8 cellular contexts compared by ENCODE assay signal in genomic region chr3:194633349-194634004, GRCh38. TPM values are rescaled to one million over a fixed set of nuclear protein-coding genes. Genes with fewer than 3 reads are reported as not detected.
DNase-seq lines count a peak whose midpoint lies in the region; ATAC-seq and TF ChIP-seq lines count a peak whose summit lies in the region.

TMEM44 (minus strand) TSS chr3:194633419; CDS start chr3:194633215, 204 bp downstream.

- ATAC-seq in HG02588 (IDR thresholded peaks at IDR 0.05; ENCODE audit: unreplicated experiment), result peak; percentile 78
- peak; percentile 81 for ATAC-seq in activated naive CD8-positive, alpha-beta T cell treated with anti-CD3 and anti-CD28 coated beads, Interleukin-2, amount 50 U/mL, for 24 hours

- peaks cover 6% of the 10 kb centered on the region for H3K36me3 ChIP-seq in left ventricle myocardium inferior

- H3K4me3 ChIP-seq in GM12864 (ENCODE audit: low read depth, low read length), result peak within 1 kb of the TSS; percentile 53
- peak within 1 kb of the TSS; percentile 75 for H3K4me3 ChIP-seq in left ventricle myocardium inferior

- H3K27ac Mint-ChIP-seq in activated naive CD8-positive, alpha-beta T cell treated with anti-CD3 and anti-CD28 coated beads, Interleukin-2, amount 50 U/mL, for 24 hours, result peak within 1 kb of the TSS; percentile 42

- DNase-seq in GM12864 (ENCODE audit: low read depth) (peak; percentile 35), NAMALWA (ENCODE audit: low spot score) (peak; percentile 83), SKM-1 treated with dmso at 0.1 percent for 144 hours (lab: John Stamatoyannopoulos, UW; ENCODE audit: unreplicated experiment) (peak; percentile 82), left ventricle myocardium inferior (peak; percentile 79), pulmonary artery endothelial cell (ENCODE audit: low read depth, low spot score) (peak; percentile 61), putamen (ENCODE audit: low spot score) (no peak)
- peak; percentile 76 for DNase-seq in activated naive CD8-positive, alpha-beta T cell treated with anti-CD3 and anti-CD28 coated beads, Interleukin-2, amount 50 U/mL, for 24 hours

- H3K27me3 Mint-ChIP-seq in activated naive CD8-positive, alpha-beta T cell treated with anti-CD3 and anti-CD28 coated beads, Interleukin-2, amount 50 U/mL, for 24 hours, result no peaks in the 10 kb centered on the region

- peak within 1 kb of the TSS; percentile 90 for H3K27ac ChIP-seq in left ventricle myocardium inferior (replicated peaks)

- H3K4me1 Mint-ChIP-seq in activated naive CD8-positive, alpha-beta T cell treated with anti-CD3 and anti-CD28 coated beads, Interleukin-2, amount 50 U/mL, for 24 hours, result peaks cover 7% of the 10 kb centered on the region

- H3K9me3 ChIP-seq in left ventricle myocardium inferior (replicated peaks), result no peaks in the 10 kb centered on the region

- TF ChIP-seq CTCF in GM12864 (IDR thresholded peaks at IDR 0.05; ENCODE audit: low read depth, low read length, missing control alignments) (peak; percentile 64), left ventricle myocardium inferior (IDR thresholded peaks at IDR 0.05; ENCODE audit: borderline replicate concordance) (peak; percentile 69)

- H3K4me1 ChIP-seq in left ventricle myocardium inferior, result peaks cover 26% of the 10 kb centered on the region

- no peaks in the 10 kb centered on the region for H3K27me3 ChIP-seq in left ventricle myocardium inferior (ENCODE audit: low read depth)

- no peaks in the 10 kb centered on the region for H3K36me3 Mint-ChIP-seq in activated naive CD8-positive, alpha-beta T cell treated with anti-CD3 and anti-CD28 coated beads, Interleukin-2, amount 50 U/mL, for 24 hours (ENCODE audit: low read depth)

- no peaks in the 10 kb centered on the region for H3K9me3 Mint-ChIP-seq in activated naive CD8-positive, alpha-beta T cell treated with anti-CD3 and anti-CD28 coated beads, Interleukin-2, amount 50 U/mL, for 24 hours

- peak within 1 kb of the TSS; percentile 78 for H3K4me3 Mint-ChIP-seq in activated naive CD8-positive, alpha-beta T cell treated with anti-CD3 and anti-CD28 coated beads, Interleukin-2, amount 50 U/mL, for 24 hours

- intact Hi-C loops in left ventricle myocardium inferior (cut with micrococcal nuclease), result no loop called here

RNA-seq across cellular contexts. Expression of gene TMEM44, which starts in this region (rescaled TPM):
- 7.5 TPM for total RNA-seq in left ventricle myocardium inferior
- total RNA-seq in pulmonary artery endothelial cell, result 44.4 and 55.1 TPM in 2 replicates
